Comparison of ENCODE assay signal across 9 cellular contexts in the genomic region with DNA sequence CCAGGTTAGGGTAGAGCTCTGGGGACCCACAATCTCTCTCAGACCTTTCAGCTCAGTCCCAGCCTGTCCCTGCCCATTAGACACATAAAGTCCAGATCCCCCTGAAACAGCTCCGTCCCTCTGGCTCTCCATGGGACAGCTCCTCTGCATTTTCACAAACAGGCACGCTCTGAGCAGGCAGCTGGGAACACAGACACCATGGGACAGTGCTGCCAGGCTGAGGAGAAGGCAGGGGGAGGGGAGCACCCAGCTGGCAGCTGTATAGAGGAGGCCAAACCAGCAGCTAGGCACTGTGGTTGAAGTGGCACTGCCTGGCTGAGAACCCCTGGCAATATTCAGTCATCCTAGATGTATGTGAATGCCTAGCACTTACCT. TPM values are rescaled to one million over a fixed set of nuclear protein-coding genes. Genes with fewer than 3 reads are reported as not detected.
DNase-seq lines count a peak whose midpoint lies in the region; ATAC-seq and TF ChIP-seq lines count a peak whose summit lies in the region.
"Had no signal": no experiment of that assay in that cellular context is flagged by ENCODE, and none has a peak within 500 bp of the region (broad histone marks: within the 10 kb centered on the region; RNA-seq: fewer than 3 reads in every experiment).

No MANE protein-coding gene starts in this region.

- intact Hi-C loops in right lobe of liver (cut with DNase I) (no loop called here), tibial artery (cut with DNase I; ENCODE audit: low total_unique reads) (no loop called here)

- H3K4me3 Mint-ChIP-seq in activated T-cell treated with anti-CD3 and anti-CD28 coated beads, Interleukin-2, amount 50 U/mL, for 4 hours: peak overlapping the region; percentile 88
- H3K4me3 Mint-ChIP-seq in activated naive CD8-positive, alpha-beta T cell treated with anti-CD3 and anti-CD28 coated beads, Interleukin-2, amount 50 U/mL, for 24 hours: peak overlapping the region; percentile 87

- H3K36me3 Mint-ChIP-seq in activated T-cell treated with anti-CD3 and anti-CD28 coated beads, Interleukin-2, amount 50 U/mL, for 4 hours (ENCODE audit: insufficient read depth): peaks cover 2% of the 10 kb centered on the region
- H3K36me3 Mint-ChIP-seq in activated naive CD8-positive, alpha-beta T cell treated with anti-CD3 and anti-CD28 coated beads, Interleukin-2, amount 50 U/mL, for 24 hours (ENCODE audit: low read depth): peaks cover 7% of the 10 kb centered on the region

- no peaks in the 10 kb centered on the region for H3K9me3 ChIP-seq in right lobe of liver
- H3K9me3 ChIP-seq in tibial artery: no peaks in the 10 kb centered on the region

- H3K27me3 Mint-ChIP-seq in activated T-cell treated with anti-CD3 and anti-CD28 coated beads, Interleukin-2, amount 50 U/mL, for 4 hours (ENCODE audit: low read depth): no peaks in the 10 kb centered on the region
- H3K27me3 Mint-ChIP-seq in activated naive CD8-positive, alpha-beta T cell treated with anti-CD3 and anti-CD28 coated beads, Interleukin-2, amount 50 U/mL, for 24 hours: no peaks in the 10 kb centered on the region

- H3K4me1 Mint-ChIP-seq in activated T-cell treated with anti-CD3 and anti-CD28 coated beads, Interleukin-2, amount 50 U/mL, for 4 hours (ENCODE audit: low read depth): peaks cover 66% of the 10 kb centered on the region
- H3K4me1 Mint-ChIP-seq in activated naive CD8-positive, alpha-beta T cell treated with anti-CD3 and anti-CD28 coated beads, Interleukin-2, amount 50 U/mL, for 24 hours: peaks cover 62% of the 10 kb centered on the region

- peak overlapping the region; percentile 18 to 98 (median 19) for H3K4me3 ChIP-seq in right lobe of liver
- peak overlapping the region in 1 of 2 donors; percentile 73 for H3K4me3 ChIP-seq in tibial artery

- no peaks in the 10 kb centered on the region for H3K27me3 ChIP-seq in right lobe of liver
- H3K27me3 ChIP-seq in tibial artery: no peaks in the 10 kb centered on the region

- ATAC-seq in activated T-cell treated with anti-CD3 and anti-CD28 coated beads, Interleukin-2, amount 50 U/mL, for 4 hours: no peak
- ATAC-seq in activated naive CD8-positive, alpha-beta T cell treated with anti-CD3 and anti-CD28 coated beads, Interleukin-2, amount 50 U/mL, for 24 hours: peak; percentile 0
- peak; percentile 1 to 13 (median 3) for ATAC-seq in right lobe of liver
- no peak for ATAC-seq in HG02759 (IDR thresholded peaks at IDR 0.05; ENCODE audit: unreplicated experiment)
- no peak for ATAC-seq in HG03354 (IDR thresholded peaks at IDR 0.05; ENCODE audit: poor library complexity, severe bottlenecking, unreplicated experiment)

- H3K9me3 Mint-ChIP-seq in activated T-cell treated with anti-CD3 and anti-CD28 coated beads, Interleukin-2, amount 50 U/mL, for 4 hours: no peaks in the 10 kb centered on the region
- H3K9me3 Mint-ChIP-seq in activated naive CD8-positive, alpha-beta T cell treated with anti-CD3 and anti-CD28 coated beads, Interleukin-2, amount 50 U/mL, for 24 hours: no peaks in the 10 kb centered on the region
- H3K9me3 Mint-ChIP-seq: dendritic cell treated with granulocyte-macrophage colony-stimulating factor and Interleukin-4, amounts not matched to agents 40 ng/mL and 50 ng/mL, for 4 days had no signal

- TF ChIP-seq POLR2A in right lobe of liver (IDR thresholded peaks at IDR 0.05): no peak

- no peak for DNase-seq in activated T-cell treated with anti-CD3 and anti-CD28 coated beads, Interleukin-2, amount 50 U/mL, for 4 hours
- DNase-seq in activated T-cell treated with anti-CD3 and anti-CD28 coated beads, Interleukin-2, amount 50 U/mL, for 48 hours: no peak
- no peak for DNase-seq in activated naive CD8-positive, alpha-beta T cell treated with anti-CD3 and anti-CD28 coated beads, Interleukin-2, amount 50 U/mL, for 24 hours
- peak in 1 of 3 donors; percentile 67 for DNase-seq in right lobe of liver
- DNase-seq in tibial artery: no peak
- no peak for DNase-seq in G401 (ENCODE audit: low spot score)

- peak overlapping the region; percentile 97 to 98 (median 98) for H3K27ac ChIP-seq in right lobe of liver
- peak overlapping the region; percentile 87 to 94 for H3K27ac ChIP-seq in tibial artery

- 36% methylated on average over 2 of the region's 2 CpGs for WGBS in right lobe of liver (ENCODE audit: insufficient coverage, low coverage, low lambda C conversion rate, missing lambda C conversion rate)

- no peak overlapping the region for H3K27ac Mint-ChIP-seq in activated naive CD8-positive, alpha-beta T cell treated with anti-CD3 and anti-CD28 coated beads, Interleukin-2, amount 50 U/mL, for 24 hours
- H3K27ac Mint-ChIP-seq: dendritic cell treated with granulocyte-macrophage colony-stimulating factor and Interleukin-4, amounts not matched to agents 40 ng/mL and 50 ng/mL, for 4 days had no signal

- in situ Hi-C loops in G401 (cut with HindIII; ENCODE audit: low sequenced_read_pairs): no loop called here

- H3K36me3 ChIP-seq in right lobe of liver: peaks cover 0 to 15% (median 3%) of the 10 kb centered on the region in 4 donors
- H3K36me3 ChIP-seq in tibial artery: peaks cover 0 to 16% (median 11%) of the 10 kb centered on the region in 3 donors

- TF ChIP-seq CTCF in right lobe of liver (IDR thresholded peaks at IDR 0.05) (no peak), tibial artery (IDR thresholded peaks at IDR 0.05) (no peak)

- H3K4me1 ChIP-seq in right lobe of liver: peaks cover 0 to 57% (median 20%) of the 10 kb centered on the region in 4 donors
- H3K4me1 ChIP-seq in tibial artery: peaks cover 3 to 54% (median 50%) of the 10 kb centered on the region in 4 donors

RNA-seq across cellular contexts. Expression of a gene that starts 2.0 kb away (rescaled TPM):
- 10 to 100 TPM in 1 of 3 donors, 1 to 10 TPM in 2; 7.1 to 13.5 (median 9.1) TPM for total RNA-seq in activated T-cell treated with anti-CD3 and anti-CD28 coated beads, Interleukin-2, amount 50 U/mL, for 4 hours
- 10 to 100 TPM; 32.1 to 81.5 (median 44.9) TPM for total RNA-seq in right lobe of liver
- total RNA-seq in G401 (2014; rRNA removed; shearing (Covaris generic)): 1.8 and 2.2 TPM in 2 replicates

RNA-seq across cellular contexts. Expression of a gene that starts 8.7 kb away (rescaled TPM):
- under 1 TPM in 1 of 3 donors, not detected in 2; 0.22 TPM for total RNA-seq in activated T-cell treated with anti-CD3 and anti-CD28 coated beads, Interleukin-2, amount 50 U/mL, for 4 hours
- 1 to 10 TPM in 1 of 6 experiments, under 1 TPM in 3, not detected in 2; 0.29 to 1.1 (median 0.54) TPM for total RNA-seq in right lobe of liver
- not detected in 2 replicates for total RNA-seq in G401 (2014; rRNA removed; shearing (Covaris generic))

RNA-seq across cellular contexts. Expression of a gene that starts 43.9 kb away (rescaled TPM):
- total RNA-seq in activated T-cell treated with anti-CD3 and anti-CD28 coated beads, Interleukin-2, amount 50 U/mL, for 4 hours: 100 to 1,000 TPM; 156 to 161 (median 158) TPM
- total RNA-seq in right lobe of liver: 10 to 100 TPM; 20.0 to 42.6 (median 24.9) TPM
- total RNA-seq in G401 (2014; rRNA removed; shearing (Covaris generic)): 87.3 and 125 TPM in 2 replicates

Comparison
In these comparisons a context has a peak if more than half of its experiments do, and no peak if none do; other contexts are left out.
1. ATAC-seq: peak in activated naive CD8-positive, alpha-beta T cell treated with anti-CD3 and anti-CD28 coated beads, Interleukin-2, amount 50 U/mL, for 24 hours (single experiment) and right lobe of liver (4 of 4); none in activated T-cell treated with anti-CD3 and anti-CD28 coated beads, Interleukin-2, amount 50 U/mL, for 4 hours (0 of 2), HG02759 (single experiment) and HG03354 (single experiment).